16 cellular contexts compared by ENCODE assay signal in genomic region chr3:33392144-33392543, GRCh38. TPM values are rescaled to one million over a fixed set of nuclear protein-coding genes. Genes with fewer than 3 reads are reported as not detected.
DNase-seq lines count a peak whose midpoint lies in the region; ATAC-seq and TF ChIP-seq lines count a peak whose summit lies in the region.
"Had no signal": no experiment of that assay in that cellular context is flagged by ENCODE, and none has a peak within 500 bp of the region (broad histone marks: within the 10 kb centered on the region; RNA-seq: fewer than 3 reads in every experiment).

No MANE protein-coding gene starts in this region.

- POLR2A ChIA-PET in T-cell (lab: Charles Lee) = no interaction called here

- DNase-seq in activated CD4-positive, alpha-beta T cell treated with anti-CD3 and anti-CD28 coated beads, Interleukin-2, amount 10 ng/mL, durations not matched to agents 24 days and 14 days = no peak
- no peak for DNase-seq in activated CD4-positive, alpha-beta T cell treated with anti-CD3 and anti-CD28 coated beads, Interleukin-2, amount 50 U/mL, for 1 hour
- DNase-seq in T-cell (no peak), smooth muscle cell (lab: John Stamatoyannopoulos, UW; ENCODE audit: unreplicated experiment) (no peak), KG1 (lab: John Stamatoyannopoulos, UW) (no peak), anterior cingulate cortex (lab: John Stamatoyannopoulos, UW) (no peak)
- no peak for DNase-seq in effector memory CD8-positive, alpha-beta T cell
- DNase-seq: activated CD8-positive, alpha-beta memory T cell treated with anti-CD3 and anti-CD28 coated beads, Interleukin-2, amount 50 U/mL, for 4 hours; amygdala; cortex of kidney; NCI-H187; NCI-H524; OCI-M1; stimulated activated CD4-positive, alpha-beta T cell treated with anti-CD3 and anti-CD28 coated beads, Interleukin-4, amount 100 ng/mL, for 24 hours had no signal

- intact Hi-C loops in activated CD4-positive, alpha-beta T cell treated with anti-CD3 and anti-CD28 coated beads, Interleukin-2, amount 10 ng/mL, durations not matched to agents 24 days and 14 days (cut with micrococcal nuclease) = no loop called here

- no peak for TF ChIP-seq CTCF in smooth muscle cell (IDR thresholded peaks at IDR 0.05; ENCODE audit: borderline replicate concordance, insufficient read depth, poor library complexity, severe bottlenecking)

- no peak overlapping the region for H2AFZ ChIP-seq in smooth muscle cell (ENCODE audit: low read depth)

- peaks cover 2% of the 10 kb centered on the region for H3K79me2 ChIP-seq in smooth muscle cell (ENCODE audit: low read depth)

- no peak overlapping the region for H3K9ac ChIP-seq in smooth muscle cell (ENCODE audit: low read depth)

- H3K4me3 ChIP-seq in smooth muscle cell = no peak overlapping the region
- H3K4me3 ChIP-seq: GM12878 had no signal

- H3F3A ChIP-seq in smooth muscle cell (ENCODE audit: low read depth) = peaks cover 18% of the 10 kb centered on the region

- peaks cover 20% of the 10 kb centered on the region for H3K4me1 Mint-ChIP-seq in activated CD4-positive, alpha-beta T cell treated with anti-CD3 and anti-CD28 coated beads, Interleukin-2, amount 10 ng/mL, durations not matched to agents 24 days and 14 days
- peaks cover 0 to 4% (median 2%) of the 10 kb centered on the region in 3 donors for H3K4me1 Mint-ChIP-seq in T-cell
- H3K4me1 Mint-ChIP-seq in effector memory CD8-positive, alpha-beta T cell (ENCODE audit: low read depth in 2 of 2) = peaks cover 0 to 3% of the 10 kb centered on the region in 2 donors

- no peaks in the 10 kb centered on the region for H3K27me3 ChIP-seq in smooth muscle cell (ENCODE audit: low read depth)

- H3K4me3 Mint-ChIP-seq in activated CD4-positive, alpha-beta T cell treated with anti-CD3 and anti-CD28 coated beads, Interleukin-2, amount 10 ng/mL, durations not matched to agents 24 days and 14 days = no peak overlapping the region
- H3K4me3 Mint-ChIP-seq in T-cell = no peak overlapping the region
- H3K4me3 Mint-ChIP-seq in effector memory CD8-positive, alpha-beta T cell = no peak overlapping the region

- H3K36me3 ChIP-seq in smooth muscle cell (ENCODE audit: low read depth) = peaks cover 35% of the 10 kb centered on the region

- CTCF ChIA-PET in T-cell (lab: Charles Lee) = no interaction called here

- H3K4me1 ChIP-seq in smooth muscle cell (ENCODE audit: low read depth) = peaks cover 8% of the 10 kb centered on the region

- H3K36me3 Mint-ChIP-seq in activated CD4-positive, alpha-beta T cell treated with anti-CD3 and anti-CD28 coated beads, Interleukin-2, amount 10 ng/mL, durations not matched to agents 24 days and 14 days (ENCODE audit: low read depth) = peaks cover 70% of the 10 kb centered on the region
- H3K36me3 Mint-ChIP-seq in T-cell = peaks cover 70% of the 10 kb centered on the region
- peaks cover 71% of the 10 kb centered on the region for H3K36me3 Mint-ChIP-seq in effector memory CD8-positive, alpha-beta T cell (ENCODE audit: insufficient read depth)

- H3K27ac ChIP-seq in smooth muscle cell (ENCODE audit: low read depth) = peak overlapping the region; percentile 89

- no peak overlapping the region for H3K4me2 ChIP-seq in smooth muscle cell

- no peaks in the 10 kb centered on the region for H3K9me3 ChIP-seq in smooth muscle cell (replicated peaks; ENCODE audit: low read depth)

- H3K27me3 Mint-ChIP-seq in activated CD4-positive, alpha-beta T cell treated with anti-CD3 and anti-CD28 coated beads, Interleukin-2, amount 10 ng/mL, durations not matched to agents 24 days and 14 days = no peaks in the 10 kb centered on the region
- no peaks in the 10 kb centered on the region for H3K27me3 Mint-ChIP-seq in T-cell
- no peaks in the 10 kb centered on the region for H3K27me3 Mint-ChIP-seq in effector memory CD8-positive, alpha-beta T cell

- H3K9me3 Mint-ChIP-seq in activated CD4-positive, alpha-beta T cell treated with anti-CD3 and anti-CD28 coated beads, Interleukin-2, amount 10 ng/mL, durations not matched to agents 24 days and 14 days = no peaks in the 10 kb centered on the region
- no peaks in the 10 kb centered on the region for H3K9me3 Mint-ChIP-seq in T-cell
- no peaks in the 10 kb centered on the region for H3K9me3 Mint-ChIP-seq in effector memory CD8-positive, alpha-beta T cell

- H4K20me1 ChIP-seq in smooth muscle cell (ENCODE audit: low read depth) = peaks cover 31% of the 10 kb centered on the region

- ATAC-seq in T-cell (replicated peaks in 1 of 4) (no peak), GM18519 (IDR thresholded peaks at IDR 0.05; ENCODE audit: low FRiP score, unreplicated experiment) (no peak)
- ATAC-seq in effector memory CD8-positive, alpha-beta T cell (replicated peaks) = no peak
- ATAC-seq: GM12878 had no signal

- peak overlapping the region; percentile 7 for H3K27ac Mint-ChIP-seq in activated CD4-positive, alpha-beta T cell treated with anti-CD3 and anti-CD28 coated beads, Interleukin-2, amount 10 ng/mL, durations not matched to agents 24 days and 14 days
- H3K27ac Mint-ChIP-seq in T-cell = peak overlapping the region; percentile 41 to 50
- H3K27ac Mint-ChIP-seq in effector memory CD8-positive, alpha-beta T cell = peak overlapping the region; percentile 30 to 33

- 98% methylated on average over 4 of the region's 4 CpGs for WGBS in smooth muscle cell (ENCODE audit: low lambda C conversion rate)

RNA-seq across cellular contexts. Expression of gene UBP1, which starts 48.1 kb away (rescaled TPM):
- 72.1 and 74.1 TPM in 2 replicates for total RNA-seq in activated CD4-positive, alpha-beta T cell treated with anti-CD3 and anti-CD28 coated beads, Interleukin-2, amount 10 ng/mL, durations not matched to agents 24 days and 14 days
- total RNA-seq in T-cell (100 to 1,000 TPM in 1 of 5 donors, 10 to 100 TPM in 4; 87.3 to 101 (median 91.4) TPM), smooth muscle cell (50.9 and 69.6 TPM in 2 replicates)
- 18.4 and 22.1 TPM in 2 replicates for polyA plus RNA-seq in smooth muscle cell
